ENCODE assay signal across 10 cellular contexts in the genomic region with DNA sequence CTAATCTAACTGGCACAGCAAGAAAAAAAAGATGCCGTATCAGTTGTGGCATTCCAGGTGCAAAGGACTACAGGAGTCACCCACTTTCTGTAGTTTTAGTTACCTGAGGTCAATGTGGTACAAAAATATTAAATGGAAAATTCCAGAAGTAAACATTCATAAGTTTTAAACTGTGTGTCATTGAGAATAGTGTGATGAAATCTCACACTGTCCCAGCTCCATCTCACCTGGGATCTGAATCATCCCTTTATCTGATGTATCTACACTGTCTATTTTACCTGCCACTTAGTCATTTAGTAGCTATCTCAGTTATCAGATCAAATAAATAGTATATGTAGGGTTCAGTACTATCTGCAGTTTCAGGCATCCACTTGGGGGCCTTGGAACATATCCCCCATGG.
"Had no signal": no experiment of that assay in that cellular context is flagged by ENCODE, and none has a peak within 500 bp of the region (broad histone marks: within the 10 kb centered on the region; RNA-seq: fewer than 3 reads in every experiment).

No MANE protein-coding gene starts in this region.

- DNase-seq: activated CD4-positive, alpha-beta T cell treated with anti-CD3 and anti-CD28 coated beads, Interleukin-2, amount 10 ng/mL, durations not matched to agents 7 days and 5 days; activated naive CD4-positive, alpha-beta T cell treated with Interleukin-2 at 50 U/mL for 16 hours; activated T-cell treated with anti-CD3 and anti-CD28 coated beads for 4 hours; adrenal gland; hypothalamus; nephron progenitor cell; thyroid gland had no signal

- H3K27ac ChIP-seq: adrenal gland, thyroid gland had no signal

- H3K27me3 Mint-ChIP-seq: activated CD4-positive, alpha-beta T cell treated with anti-CD3 and anti-CD28 coated beads, Interleukin-2, amount 10 ng/mL, durations not matched to agents 7 days and 5 days had no signal

- H3K9me3 ChIP-seq: adrenal gland, thyroid gland had no signal

- H3K27ac Mint-ChIP-seq: activated CD4-positive, alpha-beta T cell treated with anti-CD3 and anti-CD28 coated beads, Interleukin-2, amount 10 ng/mL, durations not matched to agents 7 days and 5 days; nephron progenitor cell; WTC11 had no signal

- H3K27me3 ChIP-seq: adrenal gland, thyroid gland had no signal

- H3K4me1 ChIP-seq: adrenal gland had no signal

- H3K4me3 Mint-ChIP-seq: activated CD4-positive, alpha-beta T cell treated with anti-CD3 and anti-CD28 coated beads, Interleukin-2, amount 10 ng/mL, durations not matched to agents 7 days and 5 days; nephron progenitor cell; WTC11 had no signal

- H3K4me1 Mint-ChIP-seq: activated CD4-positive, alpha-beta T cell treated with anti-CD3 and anti-CD28 coated beads, Interleukin-2, amount 10 ng/mL, durations not matched to agents 7 days and 5 days had no signal

- ATAC-seq: esophagus mucosa, sciatic nerve, WTC11 had no signal

- H3K9me3 Mint-ChIP-seq: activated CD4-positive, alpha-beta T cell treated with anti-CD3 and anti-CD28 coated beads, Interleukin-2, amount 10 ng/mL, durations not matched to agents 7 days and 5 days had no signal

- H3K36me3 ChIP-seq: adrenal gland had no signal

- H3K4me3 ChIP-seq: adrenal gland, thyroid gland had no signal
